Comparison of ENCODE assay signal across 8 cellular contexts in genomic region chr9:99221623-99222415, GRCh38. TPM values are rescaled to one million over a fixed set of nuclear protein-coding genes. Genes with fewer than 3 reads are reported as not detected.
A peak's percentile ranks its signal among the peaks of the same experiment; 100 is the strongest.
DNase-seq lines count a peak whose midpoint lies in the region; ATAC-seq and TF ChIP-seq lines count a peak whose summit lies in the region.

Gene ALG2 (minus strand): TSS chr9:99221942. CDS start chr9:99221894, 48 bp downstream.
Gene SEC61B (plus strand): TSS chr9:99222282. CDS start chr9:99222364, 82 bp downstream.

- H3K27me3 ChIP-seq in RWPE2 (ENCODE audit: insufficient read depth, poor library complexity, severe bottlenecking): no peaks in the 10 kb centered on the region

- TF ChIP-seq CTCF in RWPE2 (IDR thresholded peaks at IDR 0.05; ENCODE audit: poor library complexity, severe bottlenecking): no peak
- no peak for TF ChIP-seq CTCF in natural killer cell (IDR thresholded peaks at IDR 0.05)

- no peaks in the 10 kb centered on the region for H3K27me3 Mint-ChIP-seq in natural killer cell (ENCODE audit: low read depth in 2 of 2)

- H3K4me3 ChIP-seq in RWPE2 (ENCODE audit: severe bottlenecking): peak within 1 kb of the TSS; percentile 74

- no peaks in the 10 kb centered on the region for H3K9me3 ChIP-seq in RWPE2 (ENCODE audit: severe bottlenecking)

- peak within 1 kb of the TSS; percentile 99 for H3K4me3 Mint-ChIP-seq in natural killer cell

- peaks cover 10% of the 10 kb centered on the region for H3K36me3 Mint-ChIP-seq in natural killer cell

- peak within 1 kb of the TSS; percentile 99 to 100 for H3K27ac Mint-ChIP-seq in natural killer cell

- ATAC-seq in RWPE2 (ENCODE audit: low read depth) (peak; percentile 89), natural killer cell (peak; percentile 88 to 95 (median 89))

- H3K4me1 Mint-ChIP-seq in natural killer cell: peaks cover 73 to 82% of the 10 kb centered on the region in 2 donors

- DNase-seq in EH (ENCODE audit: low read depth): peak; percentile 95
- DNase-seq in H4 (ENCODE audit: low spot score): peak; percentile 91
- DNase-seq in LoVo (ENCODE audit: low spot score): peak; percentile 94
- DNase-seq in RWPE2 (ENCODE audit: low spot score): peak; percentile 96
- peak; percentile 92 for DNase-seq in activated T-helper 9 cell treated with anti-CD3 and anti-CD28 coated beads, Interleukin-2, amount 50 U/mL, for 16 hours (ENCODE audit: low read depth)
- DNase-seq in fibroblast of peridontal ligament (ENCODE audit: extremely low read depth): peak; percentile 96
- peak; percentile 93 for DNase-seq in natural killer cell
- peak; percentile 94 for DNase-seq in stimulated activated naive CD4-positive, alpha-beta T cell treated with Interleukin-2 at 50 U/mL for 16 hours (lab: John Stamatoyannopoulos, UW)

- no peaks in the 10 kb centered on the region for H3K9me3 Mint-ChIP-seq in natural killer cell

- peaks cover 66% of the 10 kb centered on the region for H3K36me3 ChIP-seq in RWPE2 (ENCODE audit: low read depth)

- H3K27ac ChIP-seq in RWPE2 (ENCODE audit: poor library complexity, severe bottlenecking): peak within 1 kb of the TSS; percentile 68

- intact Hi-C loops in natural killer cell (cut with micrococcal nuclease): loop anchor here (5.0 kb wide), 1 partner anchor 595 kb away; no protein-coding TSS in a partner anchor

- peaks cover 17% of the 10 kb centered on the region for H3K4me1 ChIP-seq in RWPE2 (ENCODE audit: insufficient read depth, poor library complexity, severe bottlenecking)

RNA-seq across cellular contexts. Expression of gene ALG2, which starts in this region (rescaled TPM):
- total RNA-seq in H4 (2014; rRNA removed; shearing (Covaris generic)): 39.9 and 56.6 TPM in 2 replicates
- total RNA-seq in natural killer cell: 10 to 100 TPM; 17.3 to 23.2 (median 20.7) TPM

RNA-seq across cellular contexts. Expression of gene SEC61B, which starts in this region (rescaled TPM):
- 196 and 227 TPM in 2 replicates for total RNA-seq in H4 (2014; rRNA removed; shearing (Covaris generic))
- total RNA-seq in natural killer cell: 10 to 100 TPM; 78.9 to 95.1 (median 93.8) TPM

Comparison
In these comparisons a context has a peak if more than half of its experiments do, and no peak if none do; other contexts are left out.
1. Peak in every context shown above with its lines: DNase-seq, ATAC-seq, H3K4me3 ChIP-seq and H3K27ac ChIP-seq.